ENCODE assay signal across 8 cellular contexts in the genomic region with DNA sequence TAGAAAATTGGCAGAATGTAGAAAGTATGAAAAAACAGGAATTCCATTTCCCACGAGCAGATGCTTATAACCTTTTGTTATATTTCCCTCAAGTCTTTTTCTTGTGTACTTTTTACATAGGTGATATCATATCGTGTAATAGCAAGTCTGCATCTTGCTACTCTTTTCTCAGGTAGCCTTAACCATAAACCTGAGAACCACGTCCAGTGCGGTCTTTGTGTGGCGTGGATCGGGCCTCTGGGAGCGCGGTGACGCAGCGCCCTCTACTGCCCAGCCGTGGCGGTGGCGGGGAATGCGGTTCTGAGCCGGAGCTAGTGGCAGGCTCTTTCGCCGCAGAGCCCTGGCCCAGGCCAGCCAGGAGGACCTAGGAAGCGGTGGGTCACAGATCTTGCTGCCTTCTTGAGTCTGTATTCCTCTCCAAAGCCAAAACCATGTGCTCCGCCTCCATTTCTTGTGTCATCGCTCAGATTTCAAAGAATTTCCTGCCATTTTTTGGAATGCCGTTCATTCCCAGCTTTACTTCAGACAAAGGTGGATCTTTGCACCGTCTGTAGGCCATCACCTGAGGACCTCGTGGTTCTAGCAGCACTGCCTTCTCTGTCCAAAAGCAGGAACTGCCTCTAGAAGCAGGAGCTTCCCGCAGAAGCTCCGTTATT.
DNase-seq lines count a peak whose midpoint lies in the region; TF ChIP-seq lines count a peak whose summit lies in the region.

No MANE protein-coding gene starts in this region.

- DNase-seq in GM12864 (ENCODE audit: low read depth) = no peak
- peak; percentile 9 for DNase-seq in NCI-H1092 (lab: John Stamatoyannopoulos, UW)
- peak; percentile 57 to 60 for DNase-seq in activated CD4-positive, alpha-beta T cell treated with anti-CD3 and anti-CD28 coated beads for 24 hours (ENCODE audit: low read depth in 2 of 2)
- DNase-seq in central memory CD4-positive, alpha-beta T cell = peak; percentile 51
- peak; percentile 83 for DNase-seq in left kidney (ENCODE audit: low read depth, low spot score)
- peak; percentile 74 for DNase-seq in stimulated activated CD4-positive, alpha-beta T cell treated with anti-CD3 and anti-CD28 coated beads, Interleukin-4, amount 100 ng/mL, for 24 hours
- no peak for DNase-seq in KG1 (lab: John Stamatoyannopoulos, UW)
- no peak for DNase-seq in DMS153 treated with DMSO at 0.1 percent for 48 hours (lab: John Stamatoyannopoulos, UW; ENCODE audit: unreplicated experiment)

- H3K4me3 ChIP-seq in GM12864 (ENCODE audit: low read depth, low read length) = no peak overlapping the region

- TF ChIP-seq CTCF in GM12864 (IDR thresholded peaks at IDR 0.05; ENCODE audit: low read depth, low read length, missing control alignments) = peak; percentile 92

Comparison
In these comparisons a context has a peak if more than half of its experiments do, and no peak if none do; other contexts are left out.
1. DNase-seq: peak in NCI-H1092 (single experiment), activated CD4-positive, alpha-beta T cell treated with anti-CD3 and anti-CD28 coated beads for 24 hours (2 of 2), central memory CD4-positive, alpha-beta T cell (single experiment), left kidney (single experiment) and stimulated activated CD4-positive, alpha-beta T cell treated with anti-CD3 and anti-CD28 coated beads, Interleukin-4, amount 100 ng/mL, for 24 hours (single experiment); none in GM12864 (single experiment), KG1 (single experiment) and DMS153 treated with DMSO at 0.1 percent for 48 hours (single experiment).